ENCODE assay signal across 1 cellular context in genomic region chr1:52567943-52568342, GRCh38.
TF ChIP-seq lines count a peak whose summit lies in the region.

No MANE protein-coding gene starts in this region.

TF ChIP-seq in H1, 55 proteins besides CTCF, POLR2A, EP300 and RAD21 (continued from another document):
- no peak for TF ChIP-seq CHD7 (IDR thresholded peaks at IDR 0.05; ENCODE audit: insufficient replicate concordance, low read length)
- no peak for TF ChIP-seq EZH2 (IDR thresholded peaks at IDR 0.05; ENCODE audit: low read depth, low read length, severe bottlenecking)
- no peak for TF ChIP-seq USF2 (IDR thresholded peaks at IDR 0.05; ENCODE audit: low read length)
- TF ChIP-seq JUND (IDR thresholded peaks at IDR 0.05; ENCODE audit: low read length), result no peak
- TF ChIP-seq TCF12 (IDR thresholded peaks at IDR 0.05; ENCODE audit: low read depth, low read length), result no peak
